8 cellular contexts compared by ENCODE assay signal in genomic region chr16:73058616-73059409, GRCh38. TPM values are rescaled to one million over a fixed set of nuclear protein-coding genes. Genes with fewer than 3 reads are reported as not detected.
DNase-seq lines count a peak whose midpoint lies in the region; ATAC-seq and TF ChIP-seq lines count a peak whose summit lies in the region.

No MANE protein-coding gene starts in this region.

- DNase-seq in ELF-1 (ENCODE audit: low read depth, low spot score) (peak; percentile 73), T-cell (no peak), esophagus squamous epithelium (lab: John Stamatoyannopoulos, UW) (no peak), NOMO-1 (lab: John Stamatoyannopoulos, UW; ENCODE audit: unreplicated experiment in 2 of 2) (no peak)
- DNase-seq in natural killer cell treated with Interleukin-12 subunit alpha and Interleukin-12 subunit beta and Interleukin-15 and Interleukin-18, amount 100 ng/mL, for 72 hours (ENCODE audit: low spot score) = no peak
- no peak for DNase-seq in stimulated activated CD4-positive, alpha-beta T cell treated with anti-CD3 and anti-CD28 coated beads, Interleukin-1b, Interleukin-23, amount 100 ng/mL, for 48 hours

- H3K27ac ChIP-seq in esophagus squamous epithelium = peak overlapping the region; percentile 89 to 96 (median 94)

- POLR2A ChIA-PET in T-cell (lab: Charles Lee) = no interaction called here

- ATAC-seq in GM21381 (IDR thresholded peaks at IDR 0.05; ENCODE audit: unreplicated experiment) (peak; percentile 32), T-cell (replicated peaks in 1 of 4) (peak; percentile 20 to 42 (median 26))
- peak; percentile 8 to 64 for ATAC-seq in natural killer cell treated with Interleukin-12 subunit alpha and Interleukin-12 subunit beta and Interleukin-15 and Interleukin-18, amount 100 ng/mL, for 72 hours

- peak overlapping the region; percentile 89 to 95 (median 94) for H3K4me3 Mint-ChIP-seq in IgD-negative memory B cell
- peak overlapping the region; percentile 63 to 86 (median 83) for H3K4me3 Mint-ChIP-seq in T-cell
- peak overlapping the region; percentile 81 for H3K4me3 Mint-ChIP-seq in natural killer cell treated with Interleukin-12 subunit alpha and Interleukin-12 subunit beta and Interleukin-15 and Interleukin-18, amount 100 ng/mL, for 72 hours

- peak overlapping the region; percentile 74 to 89 (median 84) for H3K4me3 ChIP-seq in esophagus squamous epithelium

- intact Hi-C loops in esophagus squamous epithelium (cut with DNase I) = no loop called here

- no peaks in the 10 kb centered on the region for H3K9me3 ChIP-seq in esophagus squamous epithelium

- H3K4me1 Mint-ChIP-seq in IgD-negative memory B cell (peaks cover 15 to 27% (median 27%) of the 10 kb centered on the region in 3 donors), T-cell (peaks cover 14 to 44% (median 35%) of the 10 kb centered on the region in 3 donors)
- H3K4me1 Mint-ChIP-seq in natural killer cell treated with Interleukin-12 subunit alpha and Interleukin-12 subunit beta and Interleukin-15 and Interleukin-18, amount 100 ng/mL, for 72 hours (ENCODE audit: low read depth in 2 of 2) = peaks cover 22 to 38% of the 10 kb centered on the region in 2 donors

- TF ChIP-seq CTCF in esophagus squamous epithelium (IDR thresholded peaks at IDR 0.05) = no peak

- CTCF ChIA-PET in T-cell (lab: Charles Lee) = interaction anchor here in 1 of 2 donors (0.7 kb wide), 1 partner anchor 227 kb away, joined by 3 read pairs; no protein-coding TSS in a partner anchor

- H3K36me3 ChIP-seq in esophagus squamous epithelium = no peaks in the 10 kb centered on the region

- H3K9me3 Mint-ChIP-seq in IgD-negative memory B cell (no peaks in the 10 kb centered on the region), T-cell (no peaks in the 10 kb centered on the region)
- no peaks in the 10 kb centered on the region for H3K9me3 Mint-ChIP-seq in natural killer cell treated with Interleukin-12 subunit alpha and Interleukin-12 subunit beta and Interleukin-15 and Interleukin-18, amount 100 ng/mL, for 72 hours

- peak overlapping the region; percentile 48 to 91 (median 75) for H3K27ac Mint-ChIP-seq in IgD-negative memory B cell
- H3K27ac Mint-ChIP-seq in T-cell = peak overlapping the region in 1 of 2 donors; percentile 36
- H3K27ac Mint-ChIP-seq in natural killer cell treated with Interleukin-12 subunit alpha and Interleukin-12 subunit beta and Interleukin-15 and Interleukin-18, amount 100 ng/mL, for 72 hours = no peak overlapping the region

- peaks cover 29 to 59% (median 31%) of the 10 kb centered on the region in 3 donors for H3K4me1 ChIP-seq in esophagus squamous epithelium

- H3K36me3 Mint-ChIP-seq in IgD-negative memory B cell = no peaks in the 10 kb centered on the region
- H3K36me3 Mint-ChIP-seq in T-cell = no peaks in the 10 kb centered on the region
- H3K36me3 Mint-ChIP-seq in natural killer cell treated with Interleukin-12 subunit alpha and Interleukin-12 subunit beta and Interleukin-15 and Interleukin-18, amount 100 ng/mL, for 72 hours = peaks cover 6% of the 10 kb centered on the region

- no peak for TF ChIP-seq POLR2A in esophagus squamous epithelium (IDR thresholded peaks at IDR 0.05)

- H3K27me3 ChIP-seq in esophagus squamous epithelium = peaks cover 0 to 33% (median 1%) of the 10 kb centered on the region in 4 donors

- H3K27me3 Mint-ChIP-seq in IgD-negative memory B cell (peaks cover 14% of the 10 kb centered on the region), T-cell (peaks cover 65 to 67% of the 10 kb centered on the region in 2 donors)
- H3K27me3 Mint-ChIP-seq in natural killer cell treated with Interleukin-12 subunit alpha and Interleukin-12 subunit beta and Interleukin-15 and Interleukin-18, amount 100 ng/mL, for 72 hours = peaks cover 55 to 76% of the 10 kb centered on the region in 2 donors

- 1 to 2% methylated on average over 15 to 25 of the region's 72 CpGs for WGBS in esophagus squamous epithelium, 2 donors

RNA-seq across cellular contexts. Expression of gene ZFHX3, which starts 10.9 kb away (rescaled TPM):
- 1.6 TPM for polyA plus RNA-seq in IgD-negative memory B cell
- total RNA-seq in T-cell (1 to 10 TPM in 3 of 5 donors, under 1 TPM in 2; 0.35 to 2.1 (median 1.0) TPM), esophagus squamous epithelium (10 to 100 TPM in 1 of 4 donors, 1 to 10 TPM in 3; 3.5 to 12.8 (median 4.5) TPM)
- under 1 TPM; 0.50 to 0.78 TPM for total RNA-seq in natural killer cell treated with Interleukin-12 subunit alpha and Interleukin-12 subunit beta and Interleukin-15 and Interleukin-18, amount 100 ng/mL, for 72 hours

Comparison
In these comparisons a context has a peak if more than half of its experiments do, and no peak if none do; other contexts are left out.
1. H3K27ac Mint-ChIP-seq: peak in IgD-negative memory B cell (3 of 3); none in natural killer cell treated with Interleukin-12 subunit alpha and Interleukin-12 subunit beta and Interleukin-15 and Interleukin-18, amount 100 ng/mL, for 72 hours (0 of 2).
2. Peak in every context shown above with its lines, with median percentiles within 50 percentile points of each other: ATAC-seq and H3K4me3 Mint-ChIP-seq.